8 cellular contexts compared by ENCODE assay signal in the genomic region with DNA sequence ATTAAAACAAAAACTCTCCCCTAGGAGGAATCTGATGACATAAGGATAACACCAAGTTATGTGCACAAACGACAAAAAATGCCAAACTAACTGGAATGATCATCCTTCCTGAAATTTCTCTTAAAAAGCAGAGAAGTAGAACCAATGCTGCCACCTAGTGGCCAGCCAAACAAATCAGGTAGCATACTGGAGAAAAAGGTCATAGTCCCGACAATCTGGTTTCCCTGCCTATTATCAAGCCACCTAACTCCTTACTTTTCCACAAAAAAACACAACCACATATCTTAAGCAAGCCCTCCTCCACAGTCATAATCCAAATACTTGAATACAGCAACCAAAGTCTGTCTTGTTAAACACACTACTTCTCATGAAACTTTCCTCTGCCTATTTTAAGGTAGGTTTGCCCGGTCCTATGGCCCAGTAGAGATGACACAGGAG. TPM values are rescaled to one million over a fixed set of nuclear protein-coding genes. Genes with fewer than 3 reads are reported as not detected.
DNase-seq lines count a peak whose midpoint lies in the region; ATAC-seq, FAIRE-seq and TF ChIP-seq lines count a peak whose summit lies in the region.

No MANE protein-coding gene starts in this region.

- RAD21 ChIA-PET in GM12878 (lab: Charles Lee; ENCODE audit: unreplicated experiment): no interaction called here

- H3K27ac ChIP-seq in GM12878 (ENCODE audit: control insufficient read depth, insufficient read depth): no peak overlapping the region

- in situ Hi-C loops in GM12878 (cut with MboI): no loop called here

- no peak overlapping the region for H3K9ac ChIP-seq in GM12878 (ENCODE audit: control insufficient read depth, insufficient read depth, low read length)

- H3K4me1 ChIP-seq in GM12878 (ENCODE audit: control insufficient read depth, insufficient read depth, low read length): 0 out of 2 replicates have a peak, but pooled peaks cover 2% of the 10 kb centered on the region

- DNase-seq in GM06990 (ENCODE audit: extremely low read depth, insufficient read length): no peak
- DNase-seq in NCI-H146 treated with DMSO at 0.1 percent for 48 hours (lab: John Stamatoyannopoulos, UW; ENCODE audit: unreplicated experiment): peak; percentile 81
- DNase-seq in T-helper 9 cell: peak; percentile 62
- peak; percentile 26 for DNase-seq in GM12878 (ENCODE audit: low read depth, low spot score)
- DNase-seq in inferior parietal cortex (ENCODE audit: extremely low spot score): peak; percentile 89
- DNase-seq in stimulated activated CD4-positive, alpha-beta T cell treated with anti-CD3 and anti-CD28 coated beads, Interleukin-15, amount 100 ng/mL, for 48 hours (ENCODE audit: low read depth in 2 of 2): peak; percentile 10 to 39
- DNase-seq in HuH-7.5 (ENCODE audit: low spot score): no peak

- no peak for TF ChIP-seq POLR2A in GM12878 (IDR thresholded peaks at IDR 0.05; ENCODE audit: low read depth, low read length)

- 33% methylated on average over 3 of the region's 3 CpGs for WGBS in GM12878 (ENCODE audit: insufficient coverage, insufficient replicate concordance, low lambda C conversion rate, missing lambda C conversion rate)

- H3K4me3 ChIP-seq in GM06990 (replicated peaks; ENCODE audit: low read depth, low read length): no peak overlapping the region
- no peak overlapping the region for H3K4me3 ChIP-seq in GM12878

- no peak overlapping the region for H3K4me2 ChIP-seq in GM12878 (ENCODE audit: control insufficient read depth, insufficient read depth)

- H3K36me3 ChIP-seq in GM06990 (ENCODE audit: control insufficient read depth, insufficient read depth, low read length) (peaks cover 4% of the 10 kb centered on the region), GM12878 (ENCODE audit: control insufficient read depth in 2 of 2, insufficient read depth in 2 of 2, low read length in 1 of 2) (peaks cover 0 to 10% of the 10 kb centered on the region in 2 experiments; a peak in 2 of 4 replicates)

- no peaks in the 10 kb centered on the region for H3K9me3 ChIP-seq in GM12878 (replicated peaks; ENCODE audit: control insufficient read depth, insufficient read depth, low read length)

- H4K20me1 ChIP-seq in GM12878 (ENCODE audit: control insufficient read depth, insufficient read depth): no peaks in the 10 kb centered on the region

- intact Hi-C loops in GM12878 (cut with micrococcal nuclease; ENCODE audit: unreplicated experiment): loop anchor here (1.0 kb wide), 1 partner anchor 61 kb away; no protein-coding TSS in a partner anchor

- ATAC-seq in GM12878: 0 out of 3 replicates have a peak, but pooled peaks have one; percentile 15
- ATAC-seq in GM18873 (IDR thresholded peaks at IDR 0.05; ENCODE audit: low FRiP score, unreplicated experiment): no peak

- FAIRE-seq in GM12878 (lab: Jason Lieb, UNC): peak; percentile 89

- CTCF ChIA-PET in GM12878 (lab: Yijun Ruan, JAX): interaction anchor here (0.6 to 6.5 kb wide), 8 partner anchors 9 to 115 kb away, joined by 3 to 62 read pairs (median 6); a partner anchor contains a TSS

- no peak for TF ChIP-seq EP300 in GM12878 (IDR thresholded peaks at IDR 0.05; ENCODE audit: borderline replicate concordance in 1 of 2, control insufficient read depth in 1 of 2, low read depth in 2 of 2, low read length in 2 of 2)

- H2AFZ ChIP-seq in GM12878 (ENCODE audit: control insufficient read depth, low read depth, low read length): no peak overlapping the region

- SMC1A ChIA-PET in GM12878 (lab: Charles Lee; ENCODE audit: uncharacterized antibody, unreplicated experiment): interaction anchor here (0.7 to 2.1 kb wide), 3 partner anchors 9 to 38 kb away, joined by 3 to 13 read pairs (median 4); no protein-coding TSS in a partner anchor

- peaks cover 11% of the 10 kb centered on the region for H3K79me2 ChIP-seq in GM12878 (ENCODE audit: control insufficient read depth, insufficient read depth, low read length)

- POLR2A ChIA-PET in GM12878 (lab: Charles Lee): no interaction called here

- TF ChIP-seq CTCF in GM06990 (IDR thresholded peaks at IDR 0.05; ENCODE audit: insufficient read depth, low read length, poor library complexity, severe bottlenecking): peak; percentile 80
- peak; percentile 72 to 86 (median 83) for TF ChIP-seq CTCF in GM12878 (IDR thresholded peaks at IDR 0.05 in 2 of 3, conservative IDR thresholded peaks at IDR 0.05 in 1 of 3; ENCODE audit: control insufficient read depth in 2 of 3, extremely low read depth in 1 of 3, insufficient read depth in 1 of 3, low read depth in 3 of 3, low read length in 3 of 3)

- peak; percentile 64 for TF ChIP-seq RAD21 in GM12878 (IDR thresholded peaks at IDR 0.05; ENCODE audit: insufficient read depth, low read depth, low read length)

- no peaks in the 10 kb centered on the region for H3K27me3 ChIP-seq in GM06990 (replicated peaks; ENCODE audit: control insufficient read depth, insufficient read depth, low read length)
- H3K27me3 ChIP-seq in GM12878 (replicated peaks in 1 of 2; ENCODE audit: control insufficient read depth in 2 of 2, insufficient read depth in 2 of 2, low read length in 1 of 2): no peaks in the 10 kb centered on the region

- BruUV-seq in GM12878 (replicated peaks; lab: Mats Ljungman, UMichigan): no TSS peak

RNA-seq across cellular contexts. Expression of a gene that starts 5.3 kb away (rescaled TPM):
- total RNA-seq in GM12878 (2013; cell fraction: nucleolus; rRNA removed): 75.9 and 89.2 TPM in 2 replicates
- total RNA-seq in GM12878 (2014; rRNA removed) (19.0 and 23.3 TPM in 2 replicates), GM12878 (2014; rRNA removed; fragmentation: Illumina TruSeq; extraction: Trizol) (35.2 and 36.1 TPM in 2 replicates), GM12878 (2021) (23.7 and 29.9 TPM in 2 replicates)
- polyA plus RNA-seq in GM12878 (2011; ENCODE audit: low read depth): 42.1 TPM
- polyA plus RNA-seq in GM12878 (2011; rRNA removed) (43.4 and 64.9 TPM in 2 replicates), GM12878 (2014; fragmentation: Illumina TruSeq; extraction: Trizol) (43.8 and 51.6 TPM in 2 replicates), GM12878 (2014; fragmentation: Nextera tagmentation; extraction: Ambion mirVana) (10 to 100 TPM; 43.9 to 49.1 TPM), GM12878 (2014; rRNA removed) (29.5 and 35.5 TPM in 2 replicates), GM12878 (2016; fragmentation: Nextera tagmentation; extraction: Ambion mirVana) (10 to 100 TPM; 56.9 to 63.5 TPM)
- 12.5 and 12.8 TPM in 2 replicates for polyA plus RNA-seq in GM12878 (2011; cell fraction: cytosol; rRNA removed)
- polyA plus RNA-seq in GM12878 (2011; cell fraction: nucleus; rRNA removed): 21.9 and 27.5 TPM in 2 replicates
- polyA plus RNA-seq in GM12878 (2012): 39.4 and 41.6 TPM in 2 replicates
- 16.8 and 19.7 TPM in 2 replicates for polyA minus RNA-seq in GM12878 (2011; rRNA and poly(A)+ RNA removed)
- 4.2 and 5.1 TPM in 2 replicates for polyA minus RNA-seq in GM12878 (2011; cell fraction: cytosol; rRNA and poly(A)+ RNA removed)
- 30.6 and 34.3 TPM in 2 replicates for polyA minus RNA-seq in GM12878 (2011; cell fraction: nucleus; rRNA and poly(A)+ RNA removed)

RNA-seq across cellular contexts. Expression of a gene that starts 5.9 kb away (rescaled TPM):
- total RNA-seq in GM12878 (2013; cell fraction: nucleolus; rRNA removed): 28.2 and 29.1 TPM in 2 replicates
- total RNA-seq in GM12878 (2014; rRNA removed) (20.4 and 23.6 TPM in 2 replicates), GM12878 (2014; rRNA removed; fragmentation: Illumina TruSeq; extraction: Trizol) (18.5 and 20.1 TPM in 2 replicates), GM12878 (2021) (25.6 and 27.4 TPM in 2 replicates)
- polyA plus RNA-seq in GM12878 (2011; ENCODE audit: low read depth): 19.4 TPM
- polyA plus RNA-seq in GM12878 (2011; rRNA removed) (14.6 and 19.4 TPM in 2 replicates), GM12878 (2014; fragmentation: Illumina TruSeq; extraction: Trizol) (35.3 and 36.5 TPM in 2 replicates), GM12878 (2014; fragmentation: Nextera tagmentation; extraction: Ambion mirVana) (1 to 10 TPM; 6.4 to 7.3 TPM), GM12878 (2014; rRNA removed) (25.7 and 30.0 TPM in 2 replicates), GM12878 (2016; fragmentation: Nextera tagmentation; extraction: Ambion mirVana) (10 to 100 TPM; 17.4 to 18.9 TPM)
- polyA plus RNA-seq in GM12878 (2011; cell fraction: cytosol; rRNA removed): 20.6 and 21.1 TPM in 2 replicates
- polyA plus RNA-seq in GM12878 (2011; cell fraction: nucleus; rRNA removed): 15.6 and 18.0 TPM in 2 replicates
- 20.1 and 25.7 TPM in 2 replicates for polyA plus RNA-seq in GM12878 (2012)
- 53.8 and 60.6 TPM in 2 replicates for polyA minus RNA-seq in GM12878 (2011; rRNA and poly(A)+ RNA removed)
- polyA minus RNA-seq in GM12878 (2011; cell fraction: cytosol; rRNA and poly(A)+ RNA removed): 11.0 and 20.4 TPM in 2 replicates
- polyA minus RNA-seq in GM12878 (2011; cell fraction: nucleus; rRNA and poly(A)+ RNA removed): 10.4 and 16.3 TPM in 2 replicates

RNA-seq across cellular contexts. Expression of a gene that starts 13.9 kb away (rescaled TPM):
- not detected in 2 replicates for total RNA-seq in GM12878 (2013; cell fraction: nucleolus; rRNA removed)
- not detected in 2 replicates for total RNA-seq in GM12878 (2014; rRNA removed)
- not detected in 2 replicates for total RNA-seq in GM12878 (2014; rRNA removed; fragmentation: Illumina TruSeq; extraction: Trizol)
- not detected in 2 replicates for total RNA-seq in GM12878 (2021)
- polyA plus RNA-seq in GM12878 (2011; ENCODE audit: low read depth): 0.34 TPM
- polyA plus RNA-seq in GM12878 (2011; rRNA removed): not detected in 2 replicates
- not detected in 2 replicates for polyA plus RNA-seq in GM12878 (2011; cell fraction: cytosol; rRNA removed)
- polyA plus RNA-seq in GM12878 (2011; cell fraction: nucleus; rRNA removed): not detected in 2 replicates
- 0.37 and 0.39 TPM in 2 replicates for polyA plus RNA-seq in GM12878 (2012)
- polyA plus RNA-seq in GM12878 (2014; fragmentation: Illumina TruSeq; extraction: Trizol): not detected in 2 replicates
- polyA plus RNA-seq in GM12878 (2014; fragmentation: Nextera tagmentation; extraction: Ambion mirVana): 1 to 10 TPM in 1 of 2 experiments, under 1 TPM in 1; 0.11 to 1.4 TPM
- not detected in 2 replicates for polyA plus RNA-seq in GM12878 (2014; rRNA removed)
- 1 to 10 TPM in 1 of 2 experiments, under 1 TPM in 1; 0.71 to 1.0 TPM for polyA plus RNA-seq in GM12878 (2016; fragmentation: Nextera tagmentation; extraction: Ambion mirVana)
- not detected in 2 replicates for polyA minus RNA-seq in GM12878 (2011; rRNA and poly(A)+ RNA removed)
- not detected in 2 replicates for polyA minus RNA-seq in GM12878 (2011; cell fraction: cytosol; rRNA and poly(A)+ RNA removed)
- not detected in 2 replicates for polyA minus RNA-seq in GM12878 (2011; cell fraction: nucleus; rRNA and poly(A)+ RNA removed)

RNA-seq across cellular contexts. Expression of a gene that starts 24.6 kb away (rescaled TPM):
- total RNA-seq in GM12878 (2013; cell fraction: nucleolus; rRNA removed): not detected in 2 replicates
- total RNA-seq in GM12878 (2014; rRNA removed) (not detected in 2 replicates), GM12878 (2014; rRNA removed; fragmentation: Illumina TruSeq; extraction: Trizol) (not detected in 2 replicates), GM12878 (2021) (not detected in 2 replicates)
- polyA plus RNA-seq in GM12878 (2011; ENCODE audit: low read depth): not detected
- polyA plus RNA-seq in GM12878 (2011; rRNA removed) (not detected in 2 replicates), GM12878 (2014; fragmentation: Illumina TruSeq; extraction: Trizol) (not detected in 2 replicates), GM12878 (2014; fragmentation: Nextera tagmentation; extraction: Ambion mirVana) (not detected), GM12878 (2014; rRNA removed) (not detected in 2 replicates), GM12878 (2016; fragmentation: Nextera tagmentation; extraction: Ambion mirVana) (not detected)
- polyA plus RNA-seq in GM12878 (2011; cell fraction: cytosol; rRNA removed): not detected in 2 replicates
- not detected in 2 replicates for polyA plus RNA-seq in GM12878 (2011; cell fraction: nucleus; rRNA removed)
- 0.18 TPM in 1 of 2 replicates, not detected in the other for polyA plus RNA-seq in GM12878 (2012)
- not detected in 2 replicates for polyA minus RNA-seq in GM12878 (2011; rRNA and poly(A)+ RNA removed)
- not detected in 2 replicates for polyA minus RNA-seq in GM12878 (2011; cell fraction: cytosol; rRNA and poly(A)+ RNA removed)
- polyA minus RNA-seq in GM12878 (2011; cell fraction: nucleus; rRNA and poly(A)+ RNA removed): not detected in 2 replicates

RNA-seq across cellular contexts. Expression of a gene that starts 27.9 kb away (rescaled TPM):
- total RNA-seq in GM12878 (2013; cell fraction: nucleolus; rRNA removed): 5.3 and 6.0 TPM in 2 replicates
- total RNA-seq in GM12878 (2014; rRNA removed) (0.93 and 0.96 TPM in 2 replicates), GM12878 (2014; rRNA removed; fragmentation: Illumina TruSeq; extraction: Trizol) (0.28 and 0.31 TPM in 2 replicates), GM12878 (2021) (0.48 and 0.74 TPM in 2 replicates)
- polyA plus RNA-seq in GM12878 (2011; ENCODE audit: low read depth): 1.1 TPM
- polyA plus RNA-seq in GM12878 (2011; rRNA removed) (1.2 and 1.6 TPM in 2 replicates), GM12878 (2014; fragmentation: Illumina TruSeq; extraction: Trizol) (0.32 and 0.46 TPM in 2 replicates), GM12878 (2014; fragmentation: Nextera tagmentation; extraction: Ambion mirVana) (under 1 TPM in 1 of 2 experiments, not detected in 1; 0.11 TPM), GM12878 (2014; rRNA removed) (0.74 and 0.96 TPM in 2 replicates), GM12878 (2016; fragmentation: Nextera tagmentation; extraction: Ambion mirVana) (under 1 TPM; 0.11 to 0.37 TPM)
- polyA plus RNA-seq in GM12878 (2011; cell fraction: cytosol; rRNA removed): 0.70 and 0.87 TPM in 2 replicates
- polyA plus RNA-seq in GM12878 (2011; cell fraction: nucleus; rRNA removed): 12.0 and 12.9 TPM in 2 replicates
- polyA plus RNA-seq in GM12878 (2012): 2.3 TPM in 2 replicates
- polyA minus RNA-seq in GM12878 (2011; rRNA and poly(A)+ RNA removed): 0.37 and 0.62 TPM in 2 replicates
- not detected in 2 replicates for polyA minus RNA-seq in GM12878 (2011; cell fraction: cytosol; rRNA and poly(A)+ RNA removed)
- polyA minus RNA-seq in GM12878 (2011; cell fraction: nucleus; rRNA and poly(A)+ RNA removed): 1.2 and 1.9 TPM in 2 replicates

Comparison
In these comparisons a context has a peak if more than half of its experiments do, and no peak if none do; other contexts are left out.
1. DNase-seq: peak in NCI-H146 treated with DMSO at 0.1 percent for 48 hours (single experiment), T-helper 9 cell (single experiment), GM12878 (single experiment), inferior parietal cortex (single experiment) and stimulated activated CD4-positive, alpha-beta T cell treated with anti-CD3 and anti-CD28 coated beads, Interleukin-15, amount 100 ng/mL, for 48 hours (2 of 2); none in GM06990 (single experiment) and HuH-7.5 (single experiment).